8 cellular contexts compared by ENCODE assay signal in the genomic region with DNA sequence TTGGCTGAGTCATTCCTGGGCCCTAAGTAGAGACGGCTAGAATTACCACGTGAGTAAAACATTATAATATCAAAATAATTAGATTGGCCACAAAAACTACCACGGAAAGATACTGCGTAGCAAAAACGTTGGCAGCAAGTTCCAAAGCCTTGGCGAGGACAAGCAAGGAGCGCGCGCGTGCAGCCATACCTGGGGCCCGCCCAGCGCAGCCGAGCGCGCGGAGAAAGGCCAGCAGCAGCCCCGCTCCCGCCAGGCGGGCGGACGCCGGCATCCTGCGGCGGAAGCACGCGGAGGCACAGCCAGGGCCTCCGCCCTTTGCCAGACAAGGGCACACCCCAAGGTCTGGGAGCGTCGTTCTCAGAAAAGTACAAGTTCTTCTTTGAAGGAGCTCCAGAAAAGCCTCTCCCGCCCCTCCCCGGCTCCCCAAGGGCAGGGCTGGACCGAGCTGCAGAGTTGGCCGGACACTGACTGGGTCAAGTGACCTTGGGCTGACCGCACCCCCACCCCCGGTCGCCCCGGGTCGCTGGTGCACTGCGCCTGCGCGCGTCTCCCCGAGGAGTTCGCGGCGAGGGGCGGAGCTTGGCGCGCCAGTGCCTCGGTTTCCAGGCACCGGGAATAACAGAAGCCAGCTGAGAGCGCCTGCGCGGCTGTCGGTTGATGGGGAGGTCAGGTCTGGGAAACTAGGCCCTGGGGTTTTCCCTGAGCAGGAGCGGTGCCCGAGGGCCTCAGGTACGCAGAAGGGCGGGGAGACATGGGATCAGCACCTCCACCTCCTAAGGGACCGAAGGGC. TPM values are rescaled to one million over a fixed set of nuclear protein-coding genes. Genes with fewer than 3 reads are reported as not detected.
DNase-seq lines count a peak whose midpoint lies in the region; ATAC-seq, FAIRE-seq and TF ChIP-seq lines count a peak whose summit lies in the region.

A gene with protein sequence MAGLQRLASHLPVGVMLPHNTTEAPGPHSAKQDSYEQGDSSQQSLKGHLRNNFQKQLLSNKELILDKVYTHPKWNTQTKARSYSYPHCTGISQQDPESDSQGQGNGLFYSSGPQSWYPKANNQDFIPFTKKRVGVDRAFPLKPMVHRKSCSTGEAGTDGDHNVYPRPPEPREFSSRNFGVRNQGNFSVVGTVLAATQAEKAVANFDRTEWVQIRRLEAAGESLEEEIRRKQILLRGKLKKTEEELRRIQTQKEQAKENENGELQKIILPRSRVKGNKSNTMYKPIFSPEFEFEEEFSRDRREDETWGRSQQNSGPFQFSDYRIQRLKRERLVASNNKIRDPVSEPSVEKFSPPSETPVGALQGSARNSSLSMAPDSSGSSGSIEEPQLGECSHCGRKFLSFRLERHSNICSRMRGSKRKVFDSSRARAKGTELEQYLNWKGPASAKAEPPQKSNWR (plus strand): TSS at position 621 of the 790 bp plus-strand sequence. CDS start 933 bp downstream, outside the sequence.

- no peaks in the 10 kb centered on the region for H4K20me1 ChIP-seq in H1 (replicated peaks in 1 of 2; ENCODE audit: control insufficient read depth in 1 of 2, insufficient read depth in 2 of 2, low read length in 2 of 2)

- CTCF ChIA-PET in H1 (lab: Charles Lee; ENCODE audit: partially characterized antibody): interaction anchor here (0.5 to 5.6 kb wide), 8 partner anchors 10 to 1931 kb away, joined by 3 to 39 read pairs (median 4); no protein-coding TSS in a partner anchor

- WGBS in H1 (ENCODE audit: extremely low coverage in 1 of 2, insufficient coverage in 1 of 2, insufficient read length in 1 of 2, insufficient replicate concordance in 2 of 2, low coverage in 1 of 2, low lambda C conversion rate in 2 of 2, missing lambda C conversion rate in 1 of 2), 2 experiments: 2% methylated on average over 59 of the region's 60 CpGs; no CpG with 5 or more reads in 1 of the 2 experiments

- peak within 1 kb of the TSS; percentile 90; the same call in 1 of the 2 replicates for H4K8ac ChIP-seq in H1 (ENCODE audit: extremely low read depth, insufficient read depth, low read length)

- H3K14ac ChIP-seq in H1 (ENCODE audit: insufficient read length): no peak within 1 kb of the TSS

- POLR2A ChIA-PET in H1 (lab: Charles Lee; ENCODE audit: partially characterized antibody): interaction anchor here (0.6 to 3.9 kb wide), 16 partner anchors 11 to 210 kb away, joined by 3 to 22 read pairs (median 4); a partner anchor contains a TSS

- peak within 1 kb of the TSS; percentile 29; the same call in 1 of the 2 replicates for H2BK12ac ChIP-seq in H1 (ENCODE audit: low read depth, low read length)

- H3K36me3 ChIP-seq in H1 (ENCODE audit: control insufficient read depth in 2 of 4, insufficient read depth in 4 of 4, low read length in 3 of 4): no peaks in the 10 kb centered on the region

- peak within 1 kb of the TSS; percentile 60 to 83 for H3K4me2 ChIP-seq in H1 (ENCODE audit: insufficient read depth in 1 of 2, low read depth in 2 of 2, low read length in 2 of 2)

- peak within 1 kb of the TSS; percentile 54 to 92 (median 86) for H3K9ac ChIP-seq in H1 (replicated peaks in 1 of 4; ENCODE audit: extremely low read depth in 1 of 4, low read depth in 3 of 4, low read length in 3 of 4)

- H4K91ac ChIP-seq in H1 (replicated peaks; ENCODE audit: insufficient read length, low read length): no peak within 1 kb of the TSS

- FAIRE-seq in H1 (lab: Jason Lieb, UNC): no peak

- TF ChIP-seq POLR2A in H1 (IDR thresholded peaks at IDR 0.05; ENCODE audit: control extremely low read depth in 1 of 2, low read depth in 2 of 2, low read length in 2 of 2): peak; percentile 64 to 79

- no peak within 1 kb of the TSS for H3K23ac ChIP-seq in H1 (ENCODE audit: insufficient read length)

- H2BK120ac ChIP-seq in H1 (replicated peaks; ENCODE audit: low read depth, low read length): no peak within 1 kb of the TSS

- peak within 1 kb of the TSS; percentile 88; the same call in 1 of the 2 replicates for H3K18ac ChIP-seq in H1 (ENCODE audit: extremely low read depth, low read length)

- DNase-seq in ACHN: peak; percentile 87
- peak; percentile 91 for DNase-seq in NCI-H748 (lab: John Stamatoyannopoulos, UW; ENCODE audit: unreplicated experiment)
- DNase-seq in activated CD8-positive, alpha-beta memory T cell treated with anti-CD3 and anti-CD28 coated beads for 24 hours: peak; percentile 90
- peak; percentile 83 to 98 for DNase-seq in H1 (ENCODE audit: low read depth in 1 of 2, low spot score in 2 of 2)
- DNase-seq in medulla oblongata (ENCODE audit: extremely low spot score): peak; percentile 96
- DNase-seq in stimulated activated CD4-positive, alpha-beta T cell treated with anti-CD3 and anti-CD28 coated beads, TNF-alpha, amount 100 ng/mL, for 48 hours (ENCODE audit: low read depth in 3 of 3): peak; percentile 42 to 57 (median 53)

- no peak within 1 kb of the TSS for H2BK15ac ChIP-seq in H1 (ENCODE audit: low read length)

- H3K4ac ChIP-seq in H1 (replicated peaks; ENCODE audit: insufficient read length, low read depth, low read length): no peak within 1 kb of the TSS

- peak within 1 kb of the TSS; percentile 83 for H3K27ac ChIP-seq in H1 (ENCODE audit: low read depth, low read length)

- in situ Hi-C loops in ACHN (cut with HindIII; ENCODE audit: low pct_ligation_motif_present, low pct_unique_long_range_greater_than_20kb, low sequenced_read_pairs): no loop called here

- no peak for TF ChIP-seq RAD21 in H1 (IDR thresholded peaks at IDR 0.05 in 1 of 2, conservative IDR thresholded peaks at IDR 0.05 in 1 of 2; ENCODE audit: low read depth in 2 of 2, low read length in 2 of 2)

- peak within 1 kb of the TSS; percentile 94 for H2BK5ac ChIP-seq in H1 (ENCODE audit: low read depth, low read length)

- peak within 1 kb of the TSS; percentile 42 for H3K56ac ChIP-seq in H1 (replicated peaks; ENCODE audit: insufficient read length, low read depth, low read length)

- TF ChIP-seq EP300 in H1 (IDR thresholded peaks at IDR 0.05; ENCODE audit: borderline replicate concordance in 1 of 2, low read depth in 2 of 2, low read length in 2 of 2): 0 out of 3 replicates have a peak, but pooled peaks of 1 of the 2 experiments have one; percentile 0

- no peak within 1 kb of the TSS for H2AK5ac ChIP-seq in H1 (ENCODE audit: low read depth, low read length)

- H3K4me1 ChIP-seq in H1 (replicated peaks in 1 of 4; ENCODE audit: control insufficient read depth in 3 of 4, insufficient read depth in 4 of 4, low read length in 3 of 4): peaks cover 0 to 3% (median under 1%) of the 10 kb centered on the region in 4 experiments; a peak in 2 of 7 replicates

- peak; percentile 69 for ATAC-seq in GM18907 (IDR thresholded peaks at IDR 0.05; ENCODE audit: unreplicated experiment)
- peak; percentile 72 for ATAC-seq in HG03432 (IDR thresholded peaks at IDR 0.05; ENCODE audit: unreplicated experiment)

- H3K4me3 ChIP-seq in H1 (ENCODE audit: extremely low read depth in 1 of 4, insufficient read depth in 2 of 4, low read depth in 3 of 4, low read length in 4 of 4): peak within 1 kb of the TSS; percentile 70 to 90 (median 82)

- no peaks in the 10 kb centered on the region for H3K27me3 ChIP-seq in H1 (replicated peaks in 1 of 4; ENCODE audit: control insufficient read depth in 3 of 4, extremely low read depth in 1 of 4, insufficient read depth in 3 of 4, low read length in 3 of 4)

- peak within 1 kb of the TSS; percentile 9; the same call in 1 of the 2 replicates for H2AFZ ChIP-seq in H1 (ENCODE audit: low read length)

- H4K5ac ChIP-seq in H1 (ENCODE audit: insufficient read length, low read depth, low read length): peak within 1 kb of the TSS; percentile 86

- peaks cover 0 to 11% of the 10 kb centered on the region in 2 experiments; a peak in 2 of 4 replicates for H3K79me2 ChIP-seq in H1 (ENCODE audit: control insufficient read depth in 1 of 2, insufficient read depth in 2 of 2, low read length in 2 of 2)

- H3K23me2 ChIP-seq in H1 (ENCODE audit: low read depth, low read length): peaks cover 5% of the 10 kb centered on the region

- H2BK20ac ChIP-seq in H1 (ENCODE audit: low read length): no peak within 1 kb of the TSS

- peaks cover 2% of the 10 kb centered on the region for H3K79me1 ChIP-seq in H1 (ENCODE audit: low read depth, low read length)

- TF ChIP-seq CTCF in H1 (IDR thresholded peaks at IDR 0.05; ENCODE audit: control extremely low read depth in 1 of 3, insufficient read depth in 1 of 3, low read depth in 1 of 3, low read length in 3 of 3): peak in 1 of 3 experiments; percentile 2; a peak in 1 of 4 replicates

- no peaks in the 10 kb centered on the region for H3K9me3 ChIP-seq in H1 (ENCODE audit: insufficient read depth in 2 of 2, low read depth in 1 of 2, low read length in 1 of 2)

TF ChIP-seq in H1, 55 proteins besides CTCF, POLR2A, EP300 and RAD21 (continues in another document):
- TF ChIP-seq, protein P1, sequence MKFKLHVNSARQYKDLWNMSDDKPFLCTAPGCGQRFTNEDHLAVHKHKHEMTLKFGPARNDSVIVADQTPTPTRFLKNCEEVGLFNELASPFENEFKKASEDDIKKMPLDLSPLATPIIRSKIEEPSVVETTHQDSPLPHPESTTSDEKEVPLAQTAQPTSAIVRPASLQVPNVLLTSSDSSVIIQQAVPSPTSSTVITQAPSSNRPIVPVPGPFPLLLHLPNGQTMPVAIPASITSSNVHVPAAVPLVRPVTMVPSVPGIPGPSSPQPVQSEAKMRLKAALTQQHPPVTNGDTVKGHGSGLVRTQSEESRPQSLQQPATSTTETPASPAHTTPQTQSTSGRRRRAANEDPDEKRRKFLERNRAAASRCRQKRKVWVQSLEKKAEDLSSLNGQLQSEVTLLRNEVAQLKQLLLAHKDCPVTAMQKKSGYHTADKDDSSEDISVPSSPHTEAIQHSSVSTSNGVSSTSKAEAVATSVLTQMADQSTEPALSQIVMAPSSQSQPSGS (IDR thresholded peaks at IDR 0.05; ENCODE audit: low read length): no peak
- 0 out of 2 replicates have a peak, but pooled peaks have one; percentile 32 for TF ChIP-seq GABPA (IDR thresholded peaks at IDR 0.05; ENCODE audit: borderline replicate concordance, insufficient read depth, low read length)
- no peak for TF ChIP-seq KDM5A (IDR thresholded peaks at IDR 0.05; ENCODE audit: low read length)

RNA-seq across cellular contexts. Expression of the gene that starts here (rescaled TPM):
- 1.2 and 1.7 TPM in 2 replicates for total RNA-seq in H1 (2021; fragmentation: NEBNext Ultra II Directional; extraction: Animal tissue kit (Norgen Biotek cat#: 25700))
- polyA plus RNA-seq in H1 (2011; rRNA removed): 0.57 and 0.72 TPM in 2 replicates
- polyA plus RNA-seq in H1 (2011; cell fraction: cytosol; rRNA removed): 0.44 TPM
- polyA plus RNA-seq in H1 (2011; cell fraction: nucleus; rRNA removed): 0.86 TPM
- 1.4 to 2.4 TPM (median 1.8 TPM) in 4 replicates for polyA plus RNA-seq in H1 (2012, experiment 1 of 2)
- 0.92 TPM for polyA plus RNA-seq in H1 (2012, experiment 2 of 2)
- polyA plus RNA-seq in H1 (2013, experiment 1 of 2): 0.97 TPM
- polyA plus RNA-seq in H1 (2013, experiment 2 of 2): 1.3 TPM
- polyA minus RNA-seq in H1 (2011; rRNA and poly(A)+ RNA removed): 0.73 and 0.76 TPM in 2 replicates
- 1.5 TPM for polyA minus RNA-seq in H1 (2011; cell fraction: cytosol; rRNA and poly(A)+ RNA removed)
- 1.3 TPM for polyA minus RNA-seq in H1 (2011; cell fraction: nucleus; rRNA and poly(A)+ RNA removed)

Comparison
In these comparisons a context has a peak if more than half of its experiments do, and no peak if none do; other contexts are left out.
1. Peak in every context shown above with its lines: DNase-seq, ATAC-seq, H3K4me3 ChIP-seq and H3K27ac ChIP-seq.